ENCODE assay signal across 8 cellular contexts in the genomic region with DNA sequence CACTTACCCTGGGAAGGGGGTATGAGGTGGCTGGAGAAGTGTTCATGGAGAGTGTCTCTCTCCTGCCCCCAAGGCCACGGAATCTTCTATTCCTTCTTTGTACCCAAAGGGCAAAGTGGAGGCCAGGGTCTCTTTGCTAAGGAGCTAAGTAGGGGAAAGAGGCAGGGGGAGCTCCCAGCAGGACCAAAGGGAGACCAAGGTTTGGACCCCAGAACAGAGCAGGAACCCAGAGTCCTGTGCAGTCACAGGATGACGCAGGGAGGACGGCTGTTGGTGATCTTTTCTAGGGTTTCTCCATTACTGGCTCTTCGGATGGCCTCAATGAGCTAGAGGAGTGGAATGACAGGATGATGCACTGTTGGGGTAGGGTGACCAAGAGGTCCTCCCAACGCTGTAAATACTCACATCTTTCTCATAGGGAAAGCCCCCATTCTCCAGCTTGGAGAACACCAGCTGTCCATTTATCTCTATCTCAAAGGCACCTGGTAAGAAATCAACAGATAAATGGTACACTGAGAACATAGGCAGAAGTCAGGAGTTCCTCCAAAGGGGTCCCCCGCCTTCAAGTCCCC.
DNase-seq lines count a peak whose midpoint lies in the region; ATAC-seq and TF ChIP-seq lines count a peak whose summit lies in the region.

No MANE protein-coding gene starts in this region.

- peaks cover 4% of the 10 kb centered on the region; the same call in 1 of the 2 replicates for H3K4me1 ChIP-seq in MM.1S (ENCODE audit: low read length)
- H3K4me1 ChIP-seq in neuron (ENCODE audit: insufficient read depth, low read length): peaks cover 4% of the 10 kb centered on the region

- no peaks in the 10 kb centered on the region for H3K27me3 Mint-ChIP-seq in effector memory CD8-positive, alpha-beta T cell

- peaks cover 22% of the 10 kb centered on the region for H3K79me2 ChIP-seq in MM.1S (ENCODE audit: low read length)

- no peaks in the 10 kb centered on the region for H3K9me2 ChIP-seq in MM.1S (replicated peaks; ENCODE audit: insufficient read depth, low read length)

- ATAC-seq in effector memory CD8-positive, alpha-beta T cell (replicated peaks): no peak
- ATAC-seq in GM19035 (IDR thresholded peaks at IDR 0.05; ENCODE audit: unreplicated experiment): no peak

- no peaks in the 10 kb centered on the region for H3K36me3 ChIP-seq in MM.1S (replicated peaks; ENCODE audit: insufficient read depth, low read length)
- H3K36me3 ChIP-seq in neuron (ENCODE audit: insufficient read depth, low read length): peaks cover 38% of the 10 kb centered on the region

- DNase-seq in MM.1S (no peak), NCI-H226 (no peak)
- DNase-seq in effector memory CD8-positive, alpha-beta T cell: no peak
- no peak for DNase-seq in effector CD8-positive, alpha-beta T cell (lab: John Stamatoyannopoulos, UW)
- no peak for DNase-seq in stimulated activated CD4-positive, alpha-beta T cell treated with anti-CD3 and anti-CD28 coated beads, Interleukin-2, amount 100 ng/mL, for 48 hours

- H4K20me1 ChIP-seq in MM.1S (ENCODE audit: insufficient read depth, low read length): no peaks in the 10 kb centered on the region

- TF ChIP-seq CTCF in C4-2B (conservative IDR thresholded peaks at IDR 0.05): no peak
- TF ChIP-seq CTCF in MM.1S (IDR thresholded peaks at IDR 0.05; ENCODE audit: low read length): no peak

- H3F3A ChIP-seq in MM.1S (ENCODE audit: insufficient read depth, low read length): no peaks in the 10 kb centered on the region

- peaks cover 29% of the 10 kb centered on the region for H3K36me3 Mint-ChIP-seq in effector memory CD8-positive, alpha-beta T cell (ENCODE audit: insufficient read depth)

- peak overlapping the region; percentile 90 to 96 for H3K27ac Mint-ChIP-seq in effector memory CD8-positive, alpha-beta T cell

- H3K27me3 ChIP-seq in MM.1S (replicated peaks; ENCODE audit: insufficient read depth, low read length): no peaks in the 10 kb centered on the region
- no peaks in the 10 kb centered on the region for H3K27me3 ChIP-seq in neuron (ENCODE audit: insufficient read depth, low read length)

- peak overlapping the region; percentile 93 for H3K4me2 ChIP-seq in MM.1S (ENCODE audit: low read depth, low read length)

- peak overlapping the region; percentile 80 for H3K9ac ChIP-seq in MM.1S (ENCODE audit: low read length)

- peak overlapping the region; percentile 88 to 90 for H3K4me3 Mint-ChIP-seq in effector memory CD8-positive, alpha-beta T cell

- no peak overlapping the region for H2AFZ ChIP-seq in MM.1S (ENCODE audit: low read length)
- no peak overlapping the region for H2AFZ ChIP-seq in neuron (ENCODE audit: low read depth, low read length)

- H3K9me3 Mint-ChIP-seq in effector memory CD8-positive, alpha-beta T cell: no peaks in the 10 kb centered on the region

- peaks cover 19 to 25% of the 10 kb centered on the region in 2 donors for H3K4me1 Mint-ChIP-seq in effector memory CD8-positive, alpha-beta T cell (ENCODE audit: low read depth in 2 of 2)

- H3K27ac ChIP-seq in C4-2B: peak overlapping the region; percentile 91
- H3K27ac ChIP-seq in MM.1S (ENCODE audit: low read length): no peak overlapping the region

- H3K4me3 ChIP-seq in MM.1S (ENCODE audit: low read length) (peak overlapping the region; percentile 82), neuron (ENCODE audit: low read length) (peak overlapping the region; percentile 80)

- H3K9me3 ChIP-seq in MM.1S (replicated peaks; ENCODE audit: insufficient read depth, low read length): no peaks in the 10 kb centered on the region
- no peaks in the 10 kb centered on the region for H3K9me3 ChIP-seq in neuron (ENCODE audit: low read length)
